8 cellular contexts compared by ENCODE assay signal in the genomic region with DNA sequence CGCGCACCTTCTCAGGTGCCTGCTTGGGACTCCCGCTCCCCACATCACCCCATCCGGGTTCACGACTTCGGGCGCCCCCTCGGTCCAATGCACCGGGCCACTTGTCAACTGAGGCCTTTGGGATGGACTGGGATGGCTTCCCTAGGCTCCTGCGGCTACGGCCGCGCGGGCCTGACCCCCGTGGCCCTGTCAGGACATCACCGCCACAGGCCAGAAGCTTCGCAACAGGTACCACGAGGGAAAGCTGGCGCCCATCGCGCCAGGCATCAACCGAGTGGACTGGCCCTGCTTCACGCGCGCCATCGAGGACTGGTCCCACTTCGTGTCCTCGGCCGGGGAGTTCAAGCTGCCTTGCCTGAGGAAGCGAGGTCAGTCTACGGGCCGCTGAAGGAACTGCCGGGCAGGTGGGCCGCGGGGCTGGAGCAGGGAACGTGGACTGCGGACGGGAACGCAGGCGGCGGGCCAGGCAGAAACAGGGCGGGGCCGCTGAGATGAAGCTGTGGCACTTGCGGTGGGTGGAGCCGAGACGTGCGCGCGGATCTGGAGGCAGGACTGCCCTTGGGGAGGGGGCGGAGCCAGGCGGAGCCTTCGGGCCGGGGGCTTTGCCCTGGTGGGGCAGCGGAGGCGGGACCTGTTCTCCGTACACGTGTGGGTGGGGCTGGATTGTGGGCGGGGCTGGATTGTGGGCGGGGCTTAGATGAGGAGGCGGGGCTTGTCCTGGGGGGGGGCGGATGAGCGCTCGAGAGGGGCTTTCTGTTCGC. TPM values are rescaled to one million over a fixed set of nuclear protein-coding genes. Genes with fewer than 3 reads are reported as not detected.
DNase-seq lines count a peak whose midpoint lies in the region; ATAC-seq and TF ChIP-seq lines count a peak whose summit lies in the region.

No MANE protein-coding gene starts in this region.

- intact Hi-C loops in left cardiac atrium (cut with DNase I): no loop called here
- intact Hi-C loops in prostate gland (cut with DNase I): no loop called here

- no peaks in the 10 kb centered on the region for H4K20me1 ChIP-seq in SK-N-SH (ENCODE audit: insufficient read depth)

- H3K9me3 ChIP-seq in SK-N-SH (no peaks in the 10 kb centered on the region), prostate gland (no peaks in the 10 kb centered on the region)

- peak overlapping the region; percentile 36; the same call in 1 of the 2 replicates for H3K9ac ChIP-seq in SK-N-SH

- H3K27ac Mint-ChIP-seq in activated naive CD8-positive, alpha-beta T cell treated with anti-CD3 and anti-CD28 coated beads for 36 hours: peak overlapping the region; percentile 34

- H3K4me1 ChIP-seq in SK-N-SH (ENCODE audit: control insufficient read depth in 1 of 2, insufficient read depth in 2 of 2, low read depth in 1 of 2, low read length in 1 of 2): peaks cover 0 to 16% of the 10 kb centered on the region in 2 experiments; a peak in 1 of 4 replicates
- no peaks in the 10 kb centered on the region for H3K4me1 ChIP-seq in prostate gland (replicated peaks)

- TF ChIP-seq POLR2A in prostate gland (IDR thresholded peaks at IDR 0.05): no peak

- no peaks in the 10 kb centered on the region for H3K79me2 ChIP-seq in SK-N-SH (ENCODE audit: insufficient read depth)

- H3K4me1 Mint-ChIP-seq in activated naive CD8-positive, alpha-beta T cell treated with anti-CD3 and anti-CD28 coated beads for 36 hours: peaks cover 6% of the 10 kb centered on the region

- H3K4me3 ChIP-seq in SK-N-SH (ENCODE audit: low read depth in 2 of 2, low read length in 1 of 2) (peak overlapping the region; percentile 54 to 64), prostate gland (peak overlapping the region; percentile 35 to 37)

- POLR2A ChIA-PET in SK-N-SH (lab: Yijun Ruan, JAX): no interaction called here

- no peaks in the 10 kb centered on the region for H3K36me3 ChIP-seq in SK-N-SH (replicated peaks in 1 of 2; ENCODE audit: control insufficient read depth in 1 of 2, insufficient read depth in 2 of 2, low read length in 1 of 2)
- H3K36me3 ChIP-seq in prostate gland: no peaks in the 10 kb centered on the region

- H3K9me2 ChIP-seq in SK-N-SH: no peaks in the 10 kb centered on the region

- no peaks in the 10 kb centered on the region for H3K27me3 ChIP-seq in SK-N-SH (ENCODE audit: insufficient read depth)
- H3K27me3 ChIP-seq in prostate gland (replicated peaks; ENCODE audit: insufficient read depth): no peaks in the 10 kb centered on the region

- H3K4me2 ChIP-seq in SK-N-SH: peak overlapping the region; percentile 78

- H3K27ac ChIP-seq in SK-N-SH (ENCODE audit: low read depth in 2 of 2, low read length in 1 of 2): no peak overlapping the region
- H3K27ac ChIP-seq in prostate gland: peak overlapping the region; percentile 43 to 66

- no peak for TF ChIP-seq RAD21 in SK-N-SH (IDR thresholded peaks at IDR 0.05; ENCODE audit: low read length)

- 44% methylated on average over 31 of the region's 64 CpGs for WGBS in SK-N-SH (ENCODE audit: low lambda C conversion rate)
- 13% methylated on average over 63 of the region's 64 CpGs for WGBS in prostate gland

- no peaks in the 10 kb centered on the region for H3F3A ChIP-seq in SK-N-SH (replicated peaks; ENCODE audit: insufficient read depth)

- TF ChIP-seq CTCF in SK-N-SH (IDR thresholded peaks at IDR 0.05) (no peak), prostate gland (IDR thresholded peaks at IDR 0.05) (no peak)

- peak overlapping the region; percentile 91 for H3K4me3 Mint-ChIP-seq in activated naive CD8-positive, alpha-beta T cell treated with anti-CD3 and anti-CD28 coated beads for 36 hours

- no peaks in the 10 kb centered on the region for H3K27me3 Mint-ChIP-seq in activated naive CD8-positive, alpha-beta T cell treated with anti-CD3 and anti-CD28 coated beads for 36 hours

- CTCF ChIA-PET in SK-N-SH (lab: Yijun Ruan, JAX): interaction anchor here (0.7 to 1.4 kb wide), 3 partner anchors 15 to 409 kb away, joined by 3 to 4 read pairs (median 3); no protein-coding TSS in a partner anchor

- H3K36me3 Mint-ChIP-seq in activated naive CD8-positive, alpha-beta T cell treated with anti-CD3 and anti-CD28 coated beads for 36 hours: no peaks in the 10 kb centered on the region

- peak; percentile 76 for ATAC-seq in HG02678 (IDR thresholded peaks at IDR 0.05; ENCODE audit: unreplicated experiment)
- peak; percentile 93 to 98 for ATAC-seq in left cardiac atrium

- H2AFZ ChIP-seq in SK-N-SH (ENCODE audit: low read depth): peak overlapping the region; percentile 85; the same call in 1 of the 2 replicates

- peak; percentile 93 for DNase-seq in EH (ENCODE audit: low read depth)
- peak; percentile 96 for DNase-seq in SK-N-SH
- peak; percentile 94 for DNase-seq in activated naive CD8-positive, alpha-beta T cell treated with anti-CD3 and anti-CD28 coated beads for 36 hours
- DNase-seq in left cardiac atrium: peak; percentile 92
- DNase-seq in prostate gland (ENCODE audit: low spot score): peak; percentile 85
- peak; percentile 93 for DNase-seq in ureter (ENCODE audit: low spot score)
- DNase-seq in NCI-H1694 treated with DMSO at 0.1 percent for 48 hours (lab: John Stamatoyannopoulos, UW): no peak

- TF ChIP-seq EP300 in SK-N-SH (IDR thresholded peaks at IDR 0.05; ENCODE audit: borderline replicate concordance in 1 of 2, low read depth in 1 of 2, low read length in 1 of 2): no peak

- H3K9me3 Mint-ChIP-seq in activated naive CD8-positive, alpha-beta T cell treated with anti-CD3 and anti-CD28 coated beads for 36 hours: no peaks in the 10 kb centered on the region

TF ChIP-seq in SK-N-SH, 30 proteins besides CTCF, POLR2A, EP300 and RAD21 (continues in another document):
- TF ChIP-seq, protein P1, sequence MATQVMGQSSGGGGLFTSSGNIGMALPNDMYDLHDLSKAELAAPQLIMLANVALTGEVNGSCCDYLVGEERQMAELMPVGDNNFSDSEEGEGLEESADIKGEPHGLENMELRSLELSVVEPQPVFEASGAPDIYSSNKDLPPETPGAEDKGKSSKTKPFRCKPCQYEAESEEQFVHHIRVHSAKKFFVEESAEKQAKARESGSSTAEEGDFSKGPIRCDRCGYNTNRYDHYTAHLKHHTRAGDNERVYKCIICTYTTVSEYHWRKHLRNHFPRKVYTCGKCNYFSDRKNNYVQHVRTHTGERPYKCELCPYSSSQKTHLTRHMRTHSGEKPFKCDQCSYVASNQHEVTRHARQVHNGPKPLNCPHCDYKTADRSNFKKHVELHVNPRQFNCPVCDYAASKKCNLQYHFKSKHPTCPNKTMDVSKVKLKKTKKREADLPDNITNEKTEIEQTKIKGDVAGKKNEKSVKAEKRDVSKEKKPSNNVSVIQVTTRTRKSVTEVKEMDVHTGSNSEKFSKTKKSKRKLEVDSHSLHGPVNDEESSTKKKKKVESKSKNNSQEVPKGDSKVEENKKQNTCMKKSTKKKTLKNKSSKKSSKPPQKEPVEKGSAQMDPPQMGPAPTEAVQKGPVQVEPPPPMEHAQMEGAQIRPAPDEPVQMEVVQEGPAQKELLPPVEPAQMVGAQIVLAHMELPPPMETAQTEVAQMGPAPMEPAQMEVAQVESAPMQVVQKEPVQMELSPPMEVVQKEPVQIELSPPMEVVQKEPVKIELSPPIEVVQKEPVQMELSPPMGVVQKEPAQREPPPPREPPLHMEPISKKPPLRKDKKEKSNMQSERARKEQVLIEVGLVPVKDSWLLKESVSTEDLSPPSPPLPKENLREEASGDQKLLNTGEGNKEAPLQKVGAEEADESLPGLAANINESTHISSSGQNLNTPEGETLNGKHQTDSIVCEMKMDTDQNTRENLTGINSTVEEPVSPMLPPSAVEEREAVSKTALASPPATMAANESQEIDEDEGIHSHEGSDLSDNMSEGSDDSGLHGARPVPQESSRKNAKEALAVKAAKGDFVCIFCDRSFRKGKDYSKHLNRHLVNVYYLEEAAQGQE (IDR thresholded peaks at IDR 0.05; ENCODE audit: low read depth, low read length): no peak
- TF ChIP-seq FOXJ3 (CRISPR knock-in tag; IDR thresholded peaks at IDR 0.05): no peak
- TF ChIP-seq NFIC (IDR thresholded peaks at IDR 0.05; ENCODE audit: borderline replicate concordance): no peak
- no peak for TF ChIP-seq MAX (IDR thresholded peaks at IDR 0.05; ENCODE audit: low read depth)
- TF ChIP-seq MEF2A (IDR thresholded peaks at IDR 0.05; ENCODE audit: borderline replicate concordance, low read depth): no peak
- no peak for TF ChIP-seq RCOR1 (IDR thresholded peaks at IDR 0.05; ENCODE audit: low read length)
- TF ChIP-seq POLR2AphosphoS5 (IDR thresholded peaks at IDR 0.05; ENCODE audit: low read depth, low read length): no peak
- no peak for TF ChIP-seq CHD2 (IDR thresholded peaks at IDR 0.05; ENCODE audit: low read length, partially characterized antibody)

RNA-seq across cellular contexts. Expression of gene CNGB1, which starts 13.7 kb away (rescaled TPM):
- 0.05 TPM in 1 of 2 replicates, not detected in the other for polyA plus RNA-seq in SK-N-SH (2012; rRNA removed)
- under 0.01 TPM in 1 of 2 replicates, not detected in the other for polyA plus RNA-seq in SK-N-SH (2012; cell fraction: cytosol; rRNA removed)
- polyA plus RNA-seq in SK-N-SH (2012; cell fraction: nucleus; rRNA removed): 0.05 TPM in 1 of 2 replicates, not detected in the other
- not detected for total RNA-seq in activated naive CD8-positive, alpha-beta T cell treated with anti-CD3 and anti-CD28 coated beads for 36 hours
- total RNA-seq in left cardiac atrium: not detected
- total RNA-seq in prostate gland: under 1 TPM in 1 of 2 donors, not detected in 1; 0.34 TPM
- 1.5 TPM for total RNA-seq in ureter

RNA-seq across cellular contexts. Expression of gene ZNF319, which starts 15.8 kb away (rescaled TPM):
- polyA plus RNA-seq in SK-N-SH (2012; rRNA removed): 4.8 and 7.6 TPM in 2 replicates
- polyA plus RNA-seq in SK-N-SH (2012; cell fraction: cytosol; rRNA removed): 3.2 and 5.1 TPM in 2 replicates
- 8.5 and 8.8 TPM in 2 replicates for polyA plus RNA-seq in SK-N-SH (2012; cell fraction: nucleus; rRNA removed)
- total RNA-seq in activated naive CD8-positive, alpha-beta T cell treated with anti-CD3 and anti-CD28 coated beads for 36 hours: 1 to 10 TPM; 6.8 to 7.2 TPM
- total RNA-seq in left cardiac atrium: 1 to 10 TPM; 5.9 to 8.1 TPM
- 10 to 100 TPM in 1 of 2 donors, 1 to 10 TPM in 1; 7.6 to 12.9 TPM for total RNA-seq in prostate gland
- 24.7 TPM for total RNA-seq in ureter

RNA-seq across cellular contexts. Expression of gene USB1, which starts 16.6 kb away (rescaled TPM):
- polyA plus RNA-seq in SK-N-SH (2012; rRNA removed): 87.3 and 94.1 TPM in 2 replicates
- 53.0 and 69.3 TPM in 2 replicates for polyA plus RNA-seq in SK-N-SH (2012; cell fraction: cytosol; rRNA removed)
- 39.0 and 44.4 TPM in 2 replicates for polyA plus RNA-seq in SK-N-SH (2012; cell fraction: nucleus; rRNA removed)
- total RNA-seq in activated naive CD8-positive, alpha-beta T cell treated with anti-CD3 and anti-CD28 coated beads for 36 hours: 10 to 100 TPM; 52.6 to 54.2 TPM
- total RNA-seq in left cardiac atrium (10 to 100 TPM; 32.3 to 37.7 TPM), prostate gland (10 to 100 TPM; 22.6 to 74.1 TPM), ureter (50.5 TPM)

RNA-seq across cellular contexts. Expression of gene MMP15, which starts 40.9 kb away (rescaled TPM):
- polyA plus RNA-seq in SK-N-SH (2012; rRNA removed): 2.6 and 3.1 TPM in 2 replicates
- 1.1 and 2.2 TPM in 2 replicates for polyA plus RNA-seq in SK-N-SH (2012; cell fraction: cytosol; rRNA removed)
- 3.5 and 3.9 TPM in 2 replicates for polyA plus RNA-seq in SK-N-SH (2012; cell fraction: nucleus; rRNA removed)
- under 1 TPM; 0.12 to 0.25 TPM for total RNA-seq in activated naive CD8-positive, alpha-beta T cell treated with anti-CD3 and anti-CD28 coated beads for 36 hours
- 10 to 100 TPM; 46.2 to 52.9 TPM for total RNA-seq in left cardiac atrium
- 100 to 1,000 TPM in 1 of 2 donors, 1 to 10 TPM in 1; 8.0 to 232 TPM for total RNA-seq in prostate gland
- total RNA-seq in ureter: 15.4 TPM

Comparison
In these comparisons a context has a peak if more than half of its experiments do, and no peak if none do; other contexts are left out.
1. H3K27ac ChIP-seq: peak in prostate gland (2 of 2); none in SK-N-SH (0 of 2).